ENCODE assay signal across 8 cellular contexts in genomic region chr1:152111515-152111968, GRCh38. TPM values are rescaled to one million over a fixed set of nuclear protein-coding genes. Genes with fewer than 3 reads are reported as not detected.
DNase-seq lines count a peak whose midpoint lies in the region; ATAC-seq and TF ChIP-seq lines count a peak whose summit lies in the region.

No MANE protein-coding gene starts in this region.

- no peaks in the 10 kb centered on the region for H3K9me3 ChIP-seq in smooth muscle cell (replicated peaks; ENCODE audit: low read depth)

- TF ChIP-seq CTCF in glutamatergic neuron (IDR thresholded peaks at IDR 0.05; ENCODE audit: partially characterized antibody, unreplicated experiment) (no peak), smooth muscle cell (IDR thresholded peaks at IDR 0.05; ENCODE audit: borderline replicate concordance, insufficient read depth, poor library complexity, severe bottlenecking) (no peak), HFFc6 (IDR thresholded peaks at IDR 0.05) (no peak)

- H4K20me1 ChIP-seq in smooth muscle cell (ENCODE audit: low read depth): no peaks in the 10 kb centered on the region

- WGBS in smooth muscle cell (ENCODE audit: low lambda C conversion rate): 9% methylated on average over 36 of the region's 44 CpGs

- H3K36me3 ChIP-seq in smooth muscle cell (ENCODE audit: low read depth): no peaks in the 10 kb centered on the region

- peaks cover 3% of the 10 kb centered on the region for H3K36me3 Mint-ChIP-seq in activated CD4-positive, alpha-beta T cell treated with anti-CD3 and anti-CD28 coated beads, Interleukin-2, amount 10 ng/mL, durations not matched to agents 7 days and 5 days (ENCODE audit: low read depth)
- H3K36me3 Mint-ChIP-seq in glutamatergic neuron (ENCODE audit: unreplicated experiment) (no peaks in the 10 kb centered on the region), HFFc6 (ENCODE audit: low read depth) (no peaks in the 10 kb centered on the region; the same call in 1 of the 2 replicates)

- no peak overlapping the region for H3K4me3 Mint-ChIP-seq in activated CD4-positive, alpha-beta T cell treated with anti-CD3 and anti-CD28 coated beads, Interleukin-2, amount 10 ng/mL, durations not matched to agents 7 days and 5 days
- no peak overlapping the region for H3K4me3 Mint-ChIP-seq in glutamatergic neuron (ENCODE audit: unreplicated experiment)
- no peak overlapping the region for H3K4me3 Mint-ChIP-seq in HFFc6

- POLR2A ChIA-PET in activated CD4-positive, alpha-beta T cell treated with anti-CD3 and anti-CD28 coated beads, Interleukin-2, amount 10 ng/mL, durations not matched to agents 7 days and 5 days (lab: Charles Lee): interaction anchor here (0.6 kb wide), 1 partner anchor 55 kb away, joined by 3 read pairs; no protein-coding TSS in a partner anchor

- H3K9ac ChIP-seq in smooth muscle cell (ENCODE audit: low read depth): no peak overlapping the region

- H3K27me3 ChIP-seq in smooth muscle cell (ENCODE audit: low read depth): peaks cover 99% of the 10 kb centered on the region

- H3F3A ChIP-seq in smooth muscle cell (ENCODE audit: low read depth): no peaks in the 10 kb centered on the region

- H3K79me2 ChIP-seq in smooth muscle cell (ENCODE audit: low read depth): no peaks in the 10 kb centered on the region

- peak overlapping the region; percentile 43 for H2AFZ ChIP-seq in smooth muscle cell (ENCODE audit: low read depth)

- ATAC-seq in GM18520 (IDR thresholded peaks at IDR 0.05; ENCODE audit: unreplicated experiment): no peak

- H3K4me1 Mint-ChIP-seq in activated CD4-positive, alpha-beta T cell treated with anti-CD3 and anti-CD28 coated beads, Interleukin-2, amount 10 ng/mL, durations not matched to agents 7 days and 5 days: no peaks in the 10 kb centered on the region
- H3K4me1 Mint-ChIP-seq in glutamatergic neuron (ENCODE audit: low read depth, unreplicated experiment) (peaks cover 4% of the 10 kb centered on the region), HFFc6 (ENCODE audit: low read depth) (no peaks in the 10 kb centered on the region)

- no peak overlapping the region for H3K27ac Mint-ChIP-seq in activated CD4-positive, alpha-beta T cell treated with anti-CD3 and anti-CD28 coated beads, Interleukin-2, amount 10 ng/mL, durations not matched to agents 7 days and 5 days
- H3K27ac Mint-ChIP-seq in glutamatergic neuron (ENCODE audit: unreplicated experiment) (no peak overlapping the region), HFFc6 (no peak overlapping the region)

- no peak overlapping the region for H3K27ac ChIP-seq in smooth muscle cell (ENCODE audit: low read depth)

- H3K27me3 Mint-ChIP-seq in activated CD4-positive, alpha-beta T cell treated with anti-CD3 and anti-CD28 coated beads, Interleukin-2, amount 10 ng/mL, durations not matched to agents 7 days and 5 days: peaks cover 11% of the 10 kb centered on the region
- H3K27me3 Mint-ChIP-seq in glutamatergic neuron (ENCODE audit: unreplicated experiment) (peaks cover 2% of the 10 kb centered on the region), HFFc6 (ENCODE audit: insufficient read depth) (peaks cover 25% of the 10 kb centered on the region)

- CTCF ChIA-PET in activated CD4-positive, alpha-beta T cell treated with anti-CD3 and anti-CD28 coated beads, Interleukin-2, amount 10 ng/mL, durations not matched to agents 7 days and 5 days (lab: Charles Lee): interaction anchor here (0.7 to 2.1 kb wide), 7 partner anchors 13 to 77 kb away, joined by 3 to 8 read pairs (median 3); no protein-coding TSS in a partner anchor

- DNase-seq in COLO668 (lab: John Stamatoyannopoulos, UW; ENCODE audit: unreplicated experiment) (peak; percentile 58), glutamatergic neuron (peak; percentile 75), smooth muscle cell (lab: John Stamatoyannopoulos, UW; ENCODE audit: unreplicated experiment) (no peak), T-helper 9 cell (no peak), HFFc6 (no peak)
- peak; percentile 72 for DNase-seq in Jurkat, Clone E6-1 (ENCODE audit: low read depth, low spot score)
- DNase-seq in activated CD4-positive, alpha-beta T cell treated with anti-CD3 and anti-CD28 coated beads, Interleukin-2, amount 10 ng/mL, durations not matched to agents 7 days and 5 days: peak; percentile 37

- no peaks in the 10 kb centered on the region for H3K9me3 Mint-ChIP-seq in activated CD4-positive, alpha-beta T cell treated with anti-CD3 and anti-CD28 coated beads, Interleukin-2, amount 10 ng/mL, durations not matched to agents 7 days and 5 days
- H3K9me3 Mint-ChIP-seq in glutamatergic neuron (ENCODE audit: unreplicated experiment) (peaks cover 6% of the 10 kb centered on the region), HFFc6 (peaks cover 12% of the 10 kb centered on the region)

- no peaks in the 10 kb centered on the region for H3K4me1 ChIP-seq in smooth muscle cell (ENCODE audit: low read depth)

- H3K4me2 ChIP-seq in smooth muscle cell: peak overlapping the region; percentile 87

- peak overlapping the region; percentile 38 for H3K4me3 ChIP-seq in Jurkat, Clone E6-1 (ENCODE audit: low read length)
- peak overlapping the region; percentile 48 for H3K4me3 ChIP-seq in smooth muscle cell

RNA-seq across cellular contexts. Expression of gene TCHH, which starts 3.7 kb away (rescaled TPM):
- polyA plus RNA-seq in Jurkat, Clone E6-1 (2012; ENCODE audit: insufficient read depth, insufficient read length): not detected
- total RNA-seq in activated CD4-positive, alpha-beta T cell treated with anti-CD3 and anti-CD28 coated beads, Interleukin-2, amount 10 ng/mL, durations not matched to agents 7 days and 5 days: under 1 TPM; 0.05 to 0.06 TPM
- total RNA-seq in glutamatergic neuron (ENCODE audit: unreplicated experiment): 0.49 TPM
- total RNA-seq in smooth muscle cell: not detected in 2 replicates
- polyA plus RNA-seq in smooth muscle cell: not detected in 2 replicates
- under 1 TPM in 2 of 6 experiments, not detected in 4; 0.03 to 0.05 TPM for total RNA-seq in HFFc6 (2021; fragmentation: NEBNext Ultra II Directional; extraction: Animal tissue kit (Norgen Biotek cat#: 25700))

RNA-seq across cellular contexts. Expression of gene TCHHL1, which starts 22.7 kb away (rescaled TPM):
- polyA plus RNA-seq in Jurkat, Clone E6-1 (2012; ENCODE audit: insufficient read depth, insufficient read length): not detected
- total RNA-seq in activated CD4-positive, alpha-beta T cell treated with anti-CD3 and anti-CD28 coated beads, Interleukin-2, amount 10 ng/mL, durations not matched to agents 7 days and 5 days: not detected
- not detected for total RNA-seq in glutamatergic neuron (ENCODE audit: unreplicated experiment)
- not detected in 2 replicates for total RNA-seq in smooth muscle cell
- polyA plus RNA-seq in smooth muscle cell: not detected in 2 replicates
- total RNA-seq in HFFc6 (2021; fragmentation: NEBNext Ultra II Directional; extraction: Animal tissue kit (Norgen Biotek cat#: 25700)): not detected

RNA-seq across cellular contexts. Expression of gene RPTN, which starts 47.5 kb away (rescaled TPM):
- not detected for polyA plus RNA-seq in Jurkat, Clone E6-1 (2012; ENCODE audit: insufficient read depth, insufficient read length)
- not detected for total RNA-seq in activated CD4-positive, alpha-beta T cell treated with anti-CD3 and anti-CD28 coated beads, Interleukin-2, amount 10 ng/mL, durations not matched to agents 7 days and 5 days
- not detected for total RNA-seq in glutamatergic neuron (ENCODE audit: unreplicated experiment)
- not detected in 2 replicates for total RNA-seq in smooth muscle cell
- polyA plus RNA-seq in smooth muscle cell: not detected in 2 replicates
- not detected for total RNA-seq in HFFc6 (2021; fragmentation: NEBNext Ultra II Directional; extraction: Animal tissue kit (Norgen Biotek cat#: 25700))

Comparison
In these comparisons a context has a peak if more than half of its experiments do, and no peak if none do; other contexts are left out.
1. DNase-seq: peak in COLO668 (single experiment), Jurkat, Clone E6-1 (single experiment), activated CD4-positive, alpha-beta T cell treated with anti-CD3 and anti-CD28 coated beads, Interleukin-2, amount 10 ng/mL, durations not matched to agents 7 days and 5 days (single experiment) and glutamatergic neuron (single experiment); none in smooth muscle cell (single experiment), T-helper 9 cell (single experiment) and HFFc6 (single experiment).